ENCODE assay signal across 3 cellular contexts in the genomic region with DNA sequence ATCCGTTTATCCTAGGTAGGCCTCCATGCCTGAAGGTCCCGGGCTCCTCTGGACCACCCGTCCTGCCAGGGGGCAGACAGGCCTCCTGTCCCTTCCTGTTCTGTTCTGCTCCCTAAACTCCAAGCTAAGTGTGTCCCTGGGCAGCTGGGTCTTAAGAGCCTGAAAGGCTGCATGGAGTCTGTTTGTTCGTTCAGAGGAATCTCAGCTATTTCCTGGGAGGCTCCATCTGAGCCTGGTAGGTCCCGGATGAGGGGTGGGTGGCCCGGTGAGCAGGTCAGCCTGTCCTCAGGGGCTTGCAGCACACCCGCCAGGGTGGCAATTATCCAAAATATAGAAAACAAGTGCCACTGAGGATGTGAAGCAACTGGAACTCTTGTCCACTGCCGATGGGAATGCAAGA.
TF ChIP-seq lines count a peak whose summit lies in the region.

No MANE protein-coding gene starts in this region.

TF ChIP-seq in HCT116, 20 proteins besides CTCF, POLR2A, EP300 and RAD21:
- TF ChIP-seq EGR1 (IDR thresholded peaks at IDR 0.05; ENCODE audit: low read depth) = no peak
- TF ChIP-seq, protein P1, sequence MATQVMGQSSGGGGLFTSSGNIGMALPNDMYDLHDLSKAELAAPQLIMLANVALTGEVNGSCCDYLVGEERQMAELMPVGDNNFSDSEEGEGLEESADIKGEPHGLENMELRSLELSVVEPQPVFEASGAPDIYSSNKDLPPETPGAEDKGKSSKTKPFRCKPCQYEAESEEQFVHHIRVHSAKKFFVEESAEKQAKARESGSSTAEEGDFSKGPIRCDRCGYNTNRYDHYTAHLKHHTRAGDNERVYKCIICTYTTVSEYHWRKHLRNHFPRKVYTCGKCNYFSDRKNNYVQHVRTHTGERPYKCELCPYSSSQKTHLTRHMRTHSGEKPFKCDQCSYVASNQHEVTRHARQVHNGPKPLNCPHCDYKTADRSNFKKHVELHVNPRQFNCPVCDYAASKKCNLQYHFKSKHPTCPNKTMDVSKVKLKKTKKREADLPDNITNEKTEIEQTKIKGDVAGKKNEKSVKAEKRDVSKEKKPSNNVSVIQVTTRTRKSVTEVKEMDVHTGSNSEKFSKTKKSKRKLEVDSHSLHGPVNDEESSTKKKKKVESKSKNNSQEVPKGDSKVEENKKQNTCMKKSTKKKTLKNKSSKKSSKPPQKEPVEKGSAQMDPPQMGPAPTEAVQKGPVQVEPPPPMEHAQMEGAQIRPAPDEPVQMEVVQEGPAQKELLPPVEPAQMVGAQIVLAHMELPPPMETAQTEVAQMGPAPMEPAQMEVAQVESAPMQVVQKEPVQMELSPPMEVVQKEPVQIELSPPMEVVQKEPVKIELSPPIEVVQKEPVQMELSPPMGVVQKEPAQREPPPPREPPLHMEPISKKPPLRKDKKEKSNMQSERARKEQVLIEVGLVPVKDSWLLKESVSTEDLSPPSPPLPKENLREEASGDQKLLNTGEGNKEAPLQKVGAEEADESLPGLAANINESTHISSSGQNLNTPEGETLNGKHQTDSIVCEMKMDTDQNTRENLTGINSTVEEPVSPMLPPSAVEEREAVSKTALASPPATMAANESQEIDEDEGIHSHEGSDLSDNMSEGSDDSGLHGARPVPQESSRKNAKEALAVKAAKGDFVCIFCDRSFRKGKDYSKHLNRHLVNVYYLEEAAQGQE (IDR thresholded peaks at IDR 0.05; ENCODE audit: low read depth) = no peak
- TF ChIP-seq ZFX (IDR thresholded peaks at IDR 0.05) = no peak
- TF ChIP-seq EZH2 (IDR thresholded peaks at IDR 0.05) = no peak
- no peak for TF ChIP-seq FOSL1 (IDR thresholded peaks at IDR 0.05; ENCODE audit: low read depth)
- no peak for TF ChIP-seq YY1 (IDR thresholded peaks at IDR 0.05; ENCODE audit: extremely low read depth, insufficient replicate concordance, low read depth, low read length)
- TF ChIP-seq ZNF274 (IDR thresholded peaks at IDR 0.05; ENCODE audit: low read depth, low read length) = no peak
- no peak for TF ChIP-seq SIN3A (IDR thresholded peaks at IDR 0.05; ENCODE audit: low read depth)
- TF ChIP-seq EZH2phosphoT487 (IDR thresholded peaks at IDR 0.05; ENCODE audit: borderline replicate concordance) = no peak
- TF ChIP-seq, protein P2, sequence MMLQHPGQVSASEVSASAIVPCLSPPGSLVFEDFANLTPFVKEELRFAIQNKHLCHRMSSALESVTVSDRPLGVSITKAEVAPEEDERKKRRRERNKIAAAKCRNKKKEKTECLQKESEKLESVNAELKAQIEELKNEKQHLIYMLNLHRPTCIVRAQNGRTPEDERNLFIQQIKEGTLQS (IDR thresholded peaks at IDR 0.05) = no peak
TF ChIP-seq in HCT116: peak in this region for 0.

TF ChIP-seq in WTC11, 78 proteins besides CTCF, POLR2A, EP300 and RAD21 (continues in another document):
- TF ChIP-seq IRF2 (CRISPR knock-in tag; IDR thresholded peaks at IDR 0.05; ENCODE audit: borderline replicate concordance, low read depth) = no peak
- TF ChIP-seq, protein P3, sequence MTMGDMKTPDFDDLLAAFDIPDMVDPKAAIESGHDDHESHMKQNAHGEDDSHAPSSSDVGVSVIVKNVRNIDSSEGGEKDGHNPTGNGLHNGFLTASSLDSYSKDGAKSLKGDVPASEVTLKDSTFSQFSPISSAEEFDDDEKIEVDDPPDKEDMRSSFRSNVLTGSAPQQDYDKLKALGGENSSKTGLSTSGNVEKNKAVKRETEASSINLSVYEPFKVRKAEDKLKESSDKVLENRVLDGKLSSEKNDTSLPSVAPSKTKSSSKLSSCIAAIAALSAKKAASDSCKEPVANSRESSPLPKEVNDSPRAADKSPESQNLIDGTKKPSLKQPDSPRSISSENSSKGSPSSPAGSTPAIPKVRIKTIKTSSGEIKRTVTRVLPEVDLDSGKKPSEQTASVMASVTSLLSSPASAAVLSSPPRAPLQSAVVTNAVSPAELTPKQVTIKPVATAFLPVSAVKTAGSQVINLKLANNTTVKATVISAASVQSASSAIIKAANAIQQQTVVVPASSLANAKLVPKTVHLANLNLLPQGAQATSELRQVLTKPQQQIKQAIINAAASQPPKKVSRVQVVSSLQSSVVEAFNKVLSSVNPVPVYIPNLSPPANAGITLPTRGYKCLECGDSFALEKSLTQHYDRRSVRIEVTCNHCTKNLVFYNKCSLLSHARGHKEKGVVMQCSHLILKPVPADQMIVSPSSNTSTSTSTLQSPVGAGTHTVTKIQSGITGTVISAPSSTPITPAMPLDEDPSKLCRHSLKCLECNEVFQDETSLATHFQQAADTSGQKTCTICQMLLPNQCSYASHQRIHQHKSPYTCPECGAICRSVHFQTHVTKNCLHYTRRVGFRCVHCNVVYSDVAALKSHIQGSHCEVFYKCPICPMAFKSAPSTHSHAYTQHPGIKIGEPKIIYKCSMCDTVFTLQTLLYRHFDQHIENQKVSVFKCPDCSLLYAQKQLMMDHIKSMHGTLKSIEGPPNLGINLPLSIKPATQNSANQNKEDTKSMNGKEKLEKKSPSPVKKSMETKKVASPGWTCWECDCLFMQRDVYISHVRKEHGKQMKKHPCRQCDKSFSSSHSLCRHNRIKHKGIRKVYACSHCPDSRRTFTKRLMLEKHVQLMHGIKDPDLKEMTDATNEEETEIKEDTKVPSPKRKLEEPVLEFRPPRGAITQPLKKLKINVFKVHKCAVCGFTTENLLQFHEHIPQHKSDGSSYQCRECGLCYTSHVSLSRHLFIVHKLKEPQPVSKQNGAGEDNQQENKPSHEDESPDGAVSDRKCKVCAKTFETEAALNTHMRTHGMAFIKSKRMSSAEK (CRISPR knock-in tag; IDR thresholded peaks at IDR 0.05; ENCODE audit: borderline replicate concordance) = no peak
- TF ChIP-seq, protein P4, sequence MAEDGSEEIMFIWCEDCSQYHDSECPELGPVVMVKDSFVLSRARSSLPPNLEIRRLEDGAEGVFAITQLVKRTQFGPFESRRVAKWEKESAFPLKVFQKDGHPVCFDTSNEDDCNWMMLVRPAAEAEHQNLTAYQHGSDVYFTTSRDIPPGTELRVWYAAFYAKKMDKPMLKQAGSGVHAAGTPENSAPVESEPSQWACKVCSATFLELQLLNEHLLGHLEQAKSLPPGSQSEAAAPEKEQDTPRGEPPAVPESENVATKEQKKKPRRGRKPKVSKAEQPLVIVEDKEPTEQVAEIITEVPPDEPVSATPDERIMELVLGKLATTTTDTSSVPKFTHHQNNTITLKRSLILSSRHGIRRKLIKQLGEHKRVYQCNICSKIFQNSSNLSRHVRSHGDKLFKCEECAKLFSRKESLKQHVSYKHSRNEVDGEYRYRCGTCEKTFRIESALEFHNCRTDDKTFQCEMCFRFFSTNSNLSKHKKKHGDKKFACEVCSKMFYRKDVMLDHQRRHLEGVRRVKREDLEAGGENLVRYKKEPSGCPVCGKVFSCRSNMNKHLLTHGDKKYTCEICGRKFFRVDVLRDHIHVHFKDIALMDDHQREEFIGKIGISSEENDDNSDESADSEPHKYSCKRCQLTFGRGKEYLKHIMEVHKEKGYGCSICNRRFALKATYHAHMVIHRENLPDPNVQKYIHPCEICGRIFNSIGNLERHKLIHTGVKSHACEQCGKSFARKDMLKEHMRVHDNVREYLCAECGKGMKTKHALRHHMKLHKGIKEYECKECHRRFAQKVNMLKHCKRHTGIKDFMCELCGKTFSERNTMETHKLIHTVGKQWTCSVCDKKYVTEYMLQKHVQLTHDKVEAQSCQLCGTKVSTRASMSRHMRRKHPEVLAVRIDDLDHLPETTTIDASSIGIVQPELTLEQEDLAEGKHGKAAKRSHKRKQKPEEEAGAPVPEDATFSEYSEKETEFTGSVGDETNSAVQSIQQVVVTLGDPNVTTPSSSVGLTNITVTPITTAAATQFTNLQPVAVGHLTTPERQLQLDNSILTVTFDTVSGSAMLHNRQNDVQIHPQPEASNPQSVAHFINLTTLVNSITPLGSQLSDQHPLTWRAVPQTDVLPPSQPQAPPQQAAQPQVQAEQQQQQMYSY (CRISPR knock-in tag; IDR thresholded peaks at IDR 0.05) = no peak
- TF ChIP-seq TEAD4 (CRISPR knock-in tag; IDR thresholded peaks at IDR 0.05) = no peak
- no peak for TF ChIP-seq JUN (CRISPR knock-in tag; IDR thresholded peaks at IDR 0.05)
- TF ChIP-seq, protein P5, sequence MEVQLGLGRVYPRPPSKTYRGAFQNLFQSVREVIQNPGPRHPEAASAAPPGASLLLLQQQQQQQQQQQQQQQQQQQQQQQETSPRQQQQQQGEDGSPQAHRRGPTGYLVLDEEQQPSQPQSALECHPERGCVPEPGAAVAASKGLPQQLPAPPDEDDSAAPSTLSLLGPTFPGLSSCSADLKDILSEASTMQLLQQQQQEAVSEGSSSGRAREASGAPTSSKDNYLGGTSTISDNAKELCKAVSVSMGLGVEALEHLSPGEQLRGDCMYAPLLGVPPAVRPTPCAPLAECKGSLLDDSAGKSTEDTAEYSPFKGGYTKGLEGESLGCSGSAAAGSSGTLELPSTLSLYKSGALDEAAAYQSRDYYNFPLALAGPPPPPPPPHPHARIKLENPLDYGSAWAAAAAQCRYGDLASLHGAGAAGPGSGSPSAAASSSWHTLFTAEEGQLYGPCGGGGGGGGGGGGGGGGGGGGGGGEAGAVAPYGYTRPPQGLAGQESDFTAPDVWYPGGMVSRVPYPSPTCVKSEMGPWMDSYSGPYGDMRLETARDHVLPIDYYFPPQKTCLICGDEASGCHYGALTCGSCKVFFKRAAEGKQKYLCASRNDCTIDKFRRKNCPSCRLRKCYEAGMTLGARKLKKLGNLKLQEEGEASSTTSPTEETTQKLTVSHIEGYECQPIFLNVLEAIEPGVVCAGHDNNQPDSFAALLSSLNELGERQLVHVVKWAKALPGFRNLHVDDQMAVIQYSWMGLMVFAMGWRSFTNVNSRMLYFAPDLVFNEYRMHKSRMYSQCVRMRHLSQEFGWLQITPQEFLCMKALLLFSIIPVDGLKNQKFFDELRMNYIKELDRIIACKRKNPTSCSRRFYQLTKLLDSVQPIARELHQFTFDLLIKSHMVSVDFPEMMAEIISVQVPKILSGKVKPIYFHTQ (CRISPR knock-in tag; IDR thresholded peaks at IDR 0.05) = no peak

TF ChIP-seq in HepG2, 621 proteins besides CTCF, POLR2A, EP300 and RAD21:
- TF ChIP-seq ETV5 (CRISPR knock-in tag; IDR thresholded peaks at IDR 0.05; ENCODE audit: borderline replicate concordance) (peak; percentile 44; the same call in 1 of the 2 replicates), ARID2 (CRISPR knock-in tag; IDR thresholded peaks at IDR 0.05; ENCODE audit: borderline replicate concordance) (no peak), TEAD3 (CRISPR knock-in tag; optimal IDR thresholded peaks at IDR 0.05; ENCODE audit: borderline replicate concordance) (peak; percentile 52)
